9 cellular contexts compared by ENCODE assay signal in genomic region chr18:63192171-63192884, GRCh38.
A peak's percentile ranks its signal among the peaks of the same experiment; 100 is the strongest.
DNase-seq lines count a peak whose midpoint lies in the region; ATAC-seq lines count a peak whose summit lies in the region.
"Had no signal": no experiment of that assay in that cellular context is flagged by ENCODE, and none has a peak within 500 bp of the region (broad histone marks: within the 10 kb centered on the region; RNA-seq: fewer than 3 reads in every experiment).

No MANE protein-coding gene starts in this region.

- POLR2A ChIA-PET in activated CD4-positive, alpha-beta T cell treated with anti-CD3 and anti-CD28 coated beads for 36 hours (lab: Charles Lee), result interaction anchor here (1.6 kb wide), 1 partner anchor 126 kb away, joined by 3 read pairs; no protein-coding TSS in a partner anchor

- H3K27me3 Mint-ChIP-seq in activated CD4-positive, alpha-beta T cell treated with anti-CD3 and anti-CD28 coated beads for 36 hours, result no peaks in the 10 kb centered on the region
- no peaks in the 10 kb centered on the region for H3K27me3 Mint-ChIP-seq in natural killer cell treated with Interleukin-12 subunit alpha and Interleukin-12 subunit beta and Interleukin-15 and Interleukin-18, amount 100 ng/mL, for 72 hours

- CTCF ChIA-PET in activated CD4-positive, alpha-beta T cell treated with anti-CD3 and anti-CD28 coated beads for 36 hours (lab: Charles Lee), result interaction anchor here (1.0 to 1.4 kb wide), 3 partner anchors 37 to 175 kb away, joined by 3 to 4 read pairs (median 4); no protein-coding TSS in a partner anchor

- H3K36me3 Mint-ChIP-seq in activated CD4-positive, alpha-beta T cell treated with anti-CD3 and anti-CD28 coated beads for 36 hours (ENCODE audit: low read depth), result peaks cover 19% of the 10 kb centered on the region
- H3K36me3 Mint-ChIP-seq in natural killer cell treated with Interleukin-12 subunit alpha and Interleukin-12 subunit beta and Interleukin-15 and Interleukin-18, amount 100 ng/mL, for 72 hours, result no peaks in the 10 kb centered on the region

- peak overlapping the region; percentile 69 for H3K27ac Mint-ChIP-seq in activated CD4-positive, alpha-beta T cell treated with anti-CD3 and anti-CD28 coated beads for 36 hours
- H3K27ac Mint-ChIP-seq in natural killer cell treated with Interleukin-12 subunit alpha and Interleukin-12 subunit beta and Interleukin-15 and Interleukin-18, amount 100 ng/mL, for 72 hours, result peak overlapping the region; percentile 70 to 98

- peaks cover 56% of the 10 kb centered on the region for H3K4me1 Mint-ChIP-seq in activated CD4-positive, alpha-beta T cell treated with anti-CD3 and anti-CD28 coated beads for 36 hours
- H3K4me1 Mint-ChIP-seq in natural killer cell treated with Interleukin-12 subunit alpha and Interleukin-12 subunit beta and Interleukin-15 and Interleukin-18, amount 100 ng/mL, for 72 hours (ENCODE audit: low read depth in 2 of 2), result peaks cover 34 to 43% of the 10 kb centered on the region in 2 donors

- intact Hi-C loops in activated CD4-positive, alpha-beta T cell treated with anti-CD3 and anti-CD28 coated beads for 36 hours (cut with DNase I, micrococcal nuclease), result no loop called here

- no peak for ATAC-seq in activated CD4-positive, alpha-beta T cell treated with anti-CD3 and anti-CD28 coated beads for 36 hours
- peak; percentile 33 for ATAC-seq in HG02840 (IDR thresholded peaks at IDR 0.05; ENCODE audit: low FRiP score, unreplicated experiment)
- ATAC-seq in natural killer cell treated with Interleukin-12 subunit alpha and Interleukin-12 subunit beta and Interleukin-15 and Interleukin-18, amount 100 ng/mL, for 72 hours, result peak; percentile 53 to 69

- no peaks in the 10 kb centered on the region for H3K9me3 Mint-ChIP-seq in activated CD4-positive, alpha-beta T cell treated with anti-CD3 and anti-CD28 coated beads for 36 hours (ENCODE audit: low read depth)
- peaks cover 6% of the 10 kb centered on the region for H3K9me3 Mint-ChIP-seq in natural killer cell treated with Interleukin-12 subunit alpha and Interleukin-12 subunit beta and Interleukin-15 and Interleukin-18, amount 100 ng/mL, for 72 hours

- no peak overlapping the region for H3K4me3 Mint-ChIP-seq in activated CD4-positive, alpha-beta T cell treated with anti-CD3 and anti-CD28 coated beads for 36 hours
- peak overlapping the region; percentile 68 for H3K4me3 Mint-ChIP-seq in natural killer cell treated with Interleukin-12 subunit alpha and Interleukin-12 subunit beta and Interleukin-15 and Interleukin-18, amount 100 ng/mL, for 72 hours

- no peak for DNase-seq in activated CD4-positive, alpha-beta T cell treated with anti-CD3 and anti-CD28 coated beads for 36 hours
- no peak for DNase-seq in activated CD4-positive, alpha-beta T cell treated with anti-CD3 and anti-CD28 coated beads for 48 hours
- DNase-seq in NOMO-1 treated with dmso at 0.1 percent for 144 hours (lab: John Stamatoyannopoulos, UW; ENCODE audit: unreplicated experiment), result peak; percentile 46
- no peak for DNase-seq in natural killer cell treated with Interleukin-12 subunit alpha and Interleukin-12 subunit beta and Interleukin-15 and Interleukin-18, amount 100 ng/mL, for 72 hours (ENCODE audit: low spot score)
- no peak for DNase-seq in NCI-H2227 treated with DMSO at 0.1 percent for 48 hours (lab: John Stamatoyannopoulos, UW)
- DNase-seq in NCI-H774 (lab: John Stamatoyannopoulos, UW), result no peak
- DNase-seq in stimulated activated CD4-positive, alpha-beta T cell treated with anti-CD3 and anti-CD28 coated beads, Interleukin-2, amount 100 ng/mL, for 48 hours, result no peak
- DNase-seq: aorta had no signal
